ENCODE assay signal across 8 cellular contexts in the genomic region with DNA sequence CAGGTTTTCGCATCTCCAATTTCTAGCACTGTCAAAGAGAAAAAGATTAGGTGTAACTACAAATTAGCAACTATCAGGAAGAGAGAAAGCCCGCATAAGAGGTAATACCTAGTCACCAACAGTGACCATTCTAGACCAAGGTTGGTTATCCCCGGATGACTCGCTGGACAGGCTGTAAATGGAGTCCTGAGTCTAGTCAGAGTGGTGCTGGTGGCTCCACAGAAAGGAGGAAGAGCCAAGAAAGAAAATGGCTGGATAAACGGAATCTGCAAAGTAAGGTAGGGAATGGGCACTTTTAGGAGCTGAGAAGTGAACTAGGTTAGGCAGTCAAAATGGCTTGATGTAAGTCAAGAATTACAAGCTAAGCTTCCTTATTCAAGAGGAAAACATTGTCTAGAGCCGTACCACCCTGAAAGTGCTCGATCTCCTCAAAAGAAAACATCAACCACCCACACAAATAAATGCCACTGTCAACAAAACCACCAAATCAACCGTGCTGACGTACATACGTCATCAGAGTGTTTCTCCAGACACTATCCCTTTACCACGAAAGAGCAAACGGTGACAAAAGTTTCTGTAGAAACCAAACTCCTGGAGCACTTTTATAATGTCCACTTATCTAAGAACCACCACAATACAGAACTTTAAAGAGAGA. TPM values are rescaled to one million over a fixed set of nuclear protein-coding genes. Genes with fewer than 3 reads are reported as not detected.
DNase-seq lines count a peak whose midpoint lies in the region; ATAC-seq, FAIRE-seq and TF ChIP-seq lines count a peak whose summit lies in the region.

No MANE protein-coding gene starts in this region.

- H3K9me2 ChIP-seq in Loucy (replicated peaks; ENCODE audit: low read depth, low read length): no peaks in the 10 kb centered on the region

- BruUV-seq in K562 (replicated peaks; lab: Mats Ljungman, UMichigan): no TSS peak

- TF ChIP-seq RAD21 in K562 (CRISPR knock-in tag; conservative IDR thresholded peaks at IDR 0.05 in 1 of 2, IDR thresholded peaks at IDR 0.05 in 1 of 2): no peak

- peaks cover 26% of the 10 kb centered on the region for H3K4me1 ChIP-seq in Loucy (ENCODE audit: insufficient read depth, low read length, poor library complexity, severe bottlenecking)
- H3K4me1 ChIP-seq in K562 (replicated peaks in 1 of 2; ENCODE audit: control insufficient read depth in 2 of 2, insufficient read depth in 2 of 2, low read length in 2 of 2): peaks cover 16 to 23% of the 10 kb centered on the region in 2 experiments

- ATAC-seq in K562 (no peak), HG03159 (IDR thresholded peaks at IDR 0.05; ENCODE audit: unreplicated experiment) (no peak), HG02623 (IDR thresholded peaks at IDR 0.05; ENCODE audit: unreplicated experiment) (no peak), GM19351 (IDR thresholded peaks at IDR 0.05; ENCODE audit: unreplicated experiment) (no peak)

- no peak for TF ChIP-seq EP300 in K562 (IDR thresholded peaks at IDR 0.05; ENCODE audit: low read length)

- H3K27ac Mint-ChIP-seq in CD14-positive monocyte (peak overlapping the region; percentile 17 to 94 (median 82)), mesothelial cell of epicardium (peak overlapping the region; percentile 97)

- TF ChIP-seq CTCF in CD14-positive monocyte (IDR thresholded peaks at IDR 0.05) (no peak), Loucy (conservative IDR thresholded peaks at IDR 0.05; ENCODE audit: low read length) (no peak), K562 (IDR thresholded peaks at IDR 0.05 in 2 of 3, conservative IDR thresholded peaks at IDR 0.05 in 1 of 3; ENCODE audit: insufficient read depth in 2 of 3, low read depth in 1 of 3, low read length in 3 of 3) (no peak), mesothelial cell of epicardium (IDR thresholded peaks at IDR 0.05; ENCODE audit: unreplicated experiment) (no peak)

- H3K4me2 ChIP-seq in Loucy (ENCODE audit: low read depth, low read length, poor library complexity, severe bottlenecking) (peak overlapping the region; percentile 78), K562 (ENCODE audit: insufficient read depth, low read length) (peak overlapping the region; percentile 82)

- H3K36me3 ChIP-seq in Loucy (ENCODE audit: insufficient read depth, low read length) (no peaks in the 10 kb centered on the region), K562 (ENCODE audit: control insufficient read depth, insufficient read depth, low read length) (peaks cover 51% of the 10 kb centered on the region)

- WGBS in K562 (ENCODE audit: insufficient coverage, low coverage, missing lambda C conversion rate): 3% methylated on average over 12 of the region's 12 CpGs

- no peak for TF ChIP-seq POLR2A in K562 (conservative IDR thresholded peaks at IDR 0.05)

- peak overlapping the region; percentile 77 for H3K4me3 ChIP-seq in Loucy (ENCODE audit: low read length, poor library complexity, severe bottlenecking)
- peak overlapping the region; percentile 95 for H3K4me3 ChIP-seq in K562

- H2AFZ ChIP-seq in Loucy (ENCODE audit: low read length): no peak overlapping the region
- H2AFZ ChIP-seq in K562 (ENCODE audit: low read depth, low read length): no peak overlapping the region

- in situ Hi-C loops in K562 (cut with MboI): no loop called here

- H3K27me3 Mint-ChIP-seq in CD14-positive monocyte (ENCODE audit: low read depth in 3 of 3) (peaks cover 0 to 2% (median 2%) of the 10 kb centered on the region in 3 donors), mesothelial cell of epicardium (ENCODE audit: low read depth) (no peaks in the 10 kb centered on the region)

- FAIRE-seq in K562 (lab: Jason Lieb, UNC): peak; percentile 72

- H3K9me3 Mint-ChIP-seq in CD14-positive monocyte: no peaks in the 10 kb centered on the region
- H3K9me3 Mint-ChIP-seq in mesothelial cell of epicardium: no peaks in the 10 kb centered on the region

- H3K4me1 Mint-ChIP-seq in CD14-positive monocyte (peaks cover 38% of the 10 kb centered on the region), mesothelial cell of epicardium (peaks cover 44% of the 10 kb centered on the region)

- H3K9me3 ChIP-seq in Loucy (ENCODE audit: insufficient read depth, low read depth, low read length) (no peaks in the 10 kb centered on the region), K562 (replicated peaks; ENCODE audit: control insufficient read depth, insufficient read depth, low read depth, low read length) (no peaks in the 10 kb centered on the region)

- peaks cover 68% of the 10 kb centered on the region for H3K79me2 ChIP-seq in Loucy (ENCODE audit: insufficient read depth, low read length)
- peaks cover 72% of the 10 kb centered on the region for H3K79me2 ChIP-seq in K562 (ENCODE audit: control insufficient read depth, insufficient read depth, low read length)

- no peak for DNase-seq in CD14-positive monocyte (ENCODE audit: low spot score)
- DNase-seq in K562 (ENCODE audit: extremely low read depth in 1 of 4, low spot score in 3 of 4): peak in 2 of 4 experiments; percentile 19 to 37
- no peak for DNase-seq in mesothelial cell of epicardium (ENCODE audit: low spot score in 2 of 2, unreplicated experiment in 2 of 2)
- DNase-seq in HuH-7 (ENCODE audit: low spot score): no peak

- H3F3A ChIP-seq in Loucy (ENCODE audit: low read depth): no peaks in the 10 kb centered on the region

- H3K9ac ChIP-seq in Loucy (ENCODE audit: low read depth, low read length, poor library complexity, severe bottlenecking) (peak overlapping the region; percentile 74), K562 (ENCODE audit: insufficient read depth in 1 of 2, low read depth in 2 of 2, low read length in 2 of 2) (peak overlapping the region; percentile 84 to 92; a peak in 3 of 4 replicates)

- peak overlapping the region; percentile 92 for H3K27ac ChIP-seq in K562 (ENCODE audit: extremely low read depth, low read depth, low read length)

- no peaks in the 10 kb centered on the region for H3K27me3 ChIP-seq in Loucy (ENCODE audit: insufficient read depth, low read length, poor library complexity, severe bottlenecking)
- no peaks in the 10 kb centered on the region for H3K27me3 ChIP-seq in K562 (ENCODE audit: control insufficient read depth in 2 of 2, insufficient read depth in 2 of 2, low read length in 2 of 2)

- POLR2A ChIA-PET in K562 (lab: Yijun Ruan, JAX): interaction anchor here (0.5 to 2.3 kb wide), 3 partner anchors 11 to 87 kb away, joined by 3 to 8 read pairs (median 3); no protein-coding TSS in a partner anchor

- H4K20me1 ChIP-seq in Loucy (ENCODE audit: insufficient read depth, low read length, poor library complexity, severe bottlenecking) (peaks cover 37% of the 10 kb centered on the region), K562 (replicated peaks; ENCODE audit: control insufficient read depth, insufficient read depth, low read length) (peaks cover 44% of the 10 kb centered on the region)

- CTCF ChIA-PET in K562 (lab: Yijun Ruan, JAX; ENCODE audit: low intra/inter-chr PET ratio): interaction anchor here (1.4 kb wide), 1 partner anchor 154 kb away, joined by 5 read pairs; no protein-coding TSS in a partner anchor

- H3K4me3 Mint-ChIP-seq in CD14-positive monocyte: peak overlapping the region; percentile 93 to 95
- peak overlapping the region; percentile 96 for H3K4me3 Mint-ChIP-seq in mesothelial cell of epicardium

- intact Hi-C loops in CD14-positive monocyte (cut with micrococcal nuclease): loop anchor here (10.0 kb wide), 2 partner anchors 59 to 969 kb away; a partner anchor contains a TSS
- intact Hi-C loops in K562 (cut with micrococcal nuclease): no loop called here

- no peaks in the 10 kb centered on the region for H3K9me1 ChIP-seq in K562 (ENCODE audit: control insufficient read depth, insufficient read depth, low read length)

- H3K36me3 Mint-ChIP-seq in CD14-positive monocyte (peaks cover 3 to 5% of the 10 kb centered on the region in 2 donors), mesothelial cell of epicardium (no peaks in the 10 kb centered on the region)

RNA-seq across cellular contexts. Expression of a gene that starts 2.2 kb away (rescaled TPM):
- polyA plus RNA-seq in CD14-positive monocyte: 10 to 100 TPM; 47.9 to 48.3 TPM
- total RNA-seq in K562 (2011; cell fraction: chromatin; rRNA removed; ENCODE audit: low replicate concordance): 57.0 and 199 TPM in 2 replicates
- total RNA-seq in K562 (2011; cell fraction: nucleolus; rRNA removed): 38.0 and 40.4 TPM in 2 replicates
- 65.7 and 69.3 TPM in 2 replicates for total RNA-seq in K562 (2011; cell fraction: nucleoplasm; rRNA removed)
- total RNA-seq in K562 (2014; rRNA removed): 107 TPM in 2 replicates
- 151 and 161 TPM in 2 replicates for total RNA-seq in K562 (2014; rRNA removed; fragmentation: Illumina TruSeq; extraction: Trizol)
- total RNA-seq in K562 (2015; rRNA removed; fragmentation: Illumina TruSeq; extraction: Trizol): 147 and 148 TPM in 2 replicates
- 210 and 219 TPM in 2 replicates for total RNA-seq in K562 (2021)
- polyA plus RNA-seq in K562 (2011; rRNA removed): 126 and 162 TPM in 2 replicates
- 34.0 and 61.3 TPM in 2 replicates for polyA plus RNA-seq in K562 (2011; cell fraction: cytosol; rRNA removed)
- polyA plus RNA-seq in K562 (2011; cell fraction: nucleus; rRNA removed): 44.0 and 62.3 TPM in 2 replicates
- 105 and 133 TPM in 2 replicates for polyA plus RNA-seq in K562 (2012)
- polyA plus RNA-seq in K562 (2014; fragmentation: Illumina TruSeq; extraction: Trizol): 219 and 269 TPM in 2 replicates
- 10 to 100 TPM; 63.8 to 75.0 TPM for polyA plus RNA-seq in K562 (2014; fragmentation: Nextera tagmentation; extraction: Ambion mirVana)
- polyA plus RNA-seq in K562 (2014; rRNA removed): 111 and 132 TPM in 2 replicates
- 195 and 213 TPM in 2 replicates for polyA minus RNA-seq in K562 (2011; rRNA and poly(A)+ RNA removed)
- 105 and 141 TPM in 2 replicates for polyA minus RNA-seq in K562 (2011; cell fraction: cytosol; rRNA and poly(A)+ RNA removed)
- polyA minus RNA-seq in K562 (2011; cell fraction: nucleus; rRNA and poly(A)+ RNA removed): 21.4 and 47.9 TPM in 2 replicates
- total RNA-seq in mesothelial cell of epicardium: 84.1 to 94.1 TPM (median 84.6 TPM) in 3 replicates

RNA-seq across cellular contexts. Expression of a gene that starts 28.3 kb away (rescaled TPM):
- polyA plus RNA-seq in CD14-positive monocyte (under 1 TPM in 1 of 2 donors, not detected in 1; 0.81 TPM), K562 (2011; rRNA removed) (1.0 and 1.9 TPM in 2 replicates), K562 (2014; fragmentation: Illumina TruSeq; extraction: Trizol) (0.58 and 0.91 TPM in 2 replicates), K562 (2014; fragmentation: Nextera tagmentation; extraction: Ambion mirVana) (under 1 TPM in 1 of 2 experiments, not detected in 1; 0.21 TPM), K562 (2014; rRNA removed) (1.9 and 3.6 TPM in 2 replicates)
- 60.6 and 96.4 TPM in 2 replicates for total RNA-seq in K562 (2011; cell fraction: chromatin; rRNA removed; ENCODE audit: low replicate concordance)
- total RNA-seq in K562 (2011; cell fraction: nucleolus; rRNA removed): 14.0 and 22.1 TPM in 2 replicates
- total RNA-seq in K562 (2011; cell fraction: nucleoplasm; rRNA removed): 23.3 and 36.0 TPM in 2 replicates
- total RNA-seq in K562 (2014; rRNA removed) (0.86 and 1.4 TPM in 2 replicates), K562 (2014; rRNA removed; fragmentation: Illumina TruSeq; extraction: Trizol) (1.8 and 1.9 TPM in 2 replicates), K562 (2015; rRNA removed; fragmentation: Illumina TruSeq; extraction: Trizol) (2.9 and 3.4 TPM in 2 replicates), K562 (2021) (2.9 and 4.1 TPM in 2 replicates), mesothelial cell of epicardium (26.8 to 32.0 TPM (median 26.9 TPM) in 3 replicates)
- polyA plus RNA-seq in K562 (2011; cell fraction: cytosol; rRNA removed): 0.39 and 1.7 TPM in 2 replicates
- 16.3 and 24.2 TPM in 2 replicates for polyA plus RNA-seq in K562 (2011; cell fraction: nucleus; rRNA removed)
- 2.3 and 4.0 TPM in 2 replicates for polyA plus RNA-seq in K562 (2012)
- polyA minus RNA-seq in K562 (2011; rRNA and poly(A)+ RNA removed): 6.6 and 7.1 TPM in 2 replicates
- 1.9 and 2.8 TPM in 2 replicates for polyA minus RNA-seq in K562 (2011; cell fraction: cytosol; rRNA and poly(A)+ RNA removed)
- 7.0 and 9.3 TPM in 2 replicates for polyA minus RNA-seq in K562 (2011; cell fraction: nucleus; rRNA and poly(A)+ RNA removed)

RNA-seq across cellular contexts. Expression of a gene that starts 51.5 kb away (rescaled TPM):
- polyA plus RNA-seq in CD14-positive monocyte (under 1 TPM in 1 of 2 donors, not detected in 1; 0.26 TPM), K562 (2011; rRNA removed) (not detected in 2 replicates), K562 (2014; fragmentation: Illumina TruSeq; extraction: Trizol) (not detected in 2 replicates), K562 (2014; fragmentation: Nextera tagmentation; extraction: Ambion mirVana) (not detected), K562 (2014; rRNA removed) (not detected in 2 replicates)
- total RNA-seq in K562 (2011; cell fraction: chromatin; rRNA removed; ENCODE audit: low replicate concordance): not detected in 2 replicates
- total RNA-seq in K562 (2011; cell fraction: nucleolus; rRNA removed): not detected in 2 replicates
- not detected in 2 replicates for total RNA-seq in K562 (2011; cell fraction: nucleoplasm; rRNA removed)
- total RNA-seq in K562 (2014; rRNA removed) (not detected in 2 replicates), K562 (2014; rRNA removed; fragmentation: Illumina TruSeq; extraction: Trizol) (not detected in 2 replicates), K562 (2015; rRNA removed; fragmentation: Illumina TruSeq; extraction: Trizol) (not detected in 2 replicates), K562 (2021) (not detected in 2 replicates), mesothelial cell of epicardium (not detected in 3 replicates)
- not detected in 2 replicates for polyA plus RNA-seq in K562 (2011; cell fraction: cytosol; rRNA removed)
- not detected in 2 replicates for polyA plus RNA-seq in K562 (2011; cell fraction: nucleus; rRNA removed)
- polyA plus RNA-seq in K562 (2012): not detected in 2 replicates
- polyA minus RNA-seq in K562 (2011; rRNA and poly(A)+ RNA removed): not detected in 2 replicates
- not detected in 2 replicates for polyA minus RNA-seq in K562 (2011; cell fraction: cytosol; rRNA and poly(A)+ RNA removed)
- polyA minus RNA-seq in K562 (2011; cell fraction: nucleus; rRNA and poly(A)+ RNA removed): not detected in 2 replicates
